In the genomic region with DNA sequence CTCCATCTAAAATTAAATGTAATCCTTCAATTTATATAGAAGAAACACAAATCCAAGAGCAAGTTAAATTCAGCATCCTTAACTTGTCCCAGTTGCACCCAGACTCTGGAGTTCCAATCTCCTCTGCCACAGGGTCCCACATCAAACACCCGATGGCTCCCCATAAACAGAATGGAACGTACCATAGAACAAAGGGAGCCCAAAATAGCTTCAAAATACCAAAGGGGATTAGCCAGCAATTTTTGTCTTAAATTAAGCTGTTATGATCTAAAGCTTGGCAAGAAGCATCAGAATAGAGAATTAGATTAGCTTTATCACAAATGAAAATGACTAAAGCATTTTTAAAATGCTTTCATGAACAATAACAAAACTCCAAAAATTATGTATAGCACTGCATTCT, we compare ENCODE assay signal across 24 cellular contexts.
"Had no signal": no experiment of that assay in that cellular context is flagged by ENCODE, and none has a peak within 500 bp of the region (broad histone marks: within the 10 kb centered on the region; RNA-seq: fewer than 3 reads in every experiment).

No MANE protein-coding gene starts in this region.

- H3K27me3 ChIP-seq: SJSA1 had no signal

- H3K27ac Mint-ChIP-seq: activated CD4-positive, alpha-beta memory T cell treated with anti-CD3 and anti-CD28 coated beads, Interleukin-2, amount 10 ng/mL, durations not matched to agents 7 days and 5 days; activated naive CD4-positive, alpha-beta T cell treated with anti-CD3 and anti-CD28 coated beads for 36 hours; activated naive CD8-positive, alpha-beta T cell; activated T-helper 17 cell treated with anti-CD3 and anti-CD28 coated beads, Interleukin-2, amount 50 U/mL, for 72 hours; T-cell had no signal

- H3K36me3 ChIP-seq: SJSA1 had no signal

- DNase-seq: activated CD4-positive, alpha-beta memory T cell treated with anti-CD3 and anti-CD28 coated beads, Interleukin-2, amount 10 ng/mL, durations not matched to agents 7 days and 5 days; activated CD4-positive, alpha-beta T cell treated with anti-CD3 and anti-CD28 coated beads, Interleukin-2, amount 50 U/mL, for 1 hour; activated CD4-positive, CD25-positive, alpha-beta regulatory T cell; activated gamma-delta T cell; activated naive CD4-positive, alpha-beta T cell treated with anti-CD3 and anti-CD28 coated beads for 36 hours; activated T-cell treated with anti-CD3 and anti-CD28 coated beads for 4 hours; activated T-cell treated with anti-CD3 and anti-CD28 coated beads, Interleukin-2, amount 50 U/mL, for 48 hours; amygdala; Kasumi-1; KBM-7; NCI-H1105 treated with DMSO at 0.1 percent for 48 hours; NCI-H1436 treated with DMSO at 0.1 percent for 48 hours; NCI-H187; NCI-H2081; NCI-H510A treated with DMSO at 0.1 percent for 48 hours; PC-3; SHP77; T-cell; T-helper 2 cell; T1000 had no signal

- H3K27me3 Mint-ChIP-seq: activated CD4-positive, alpha-beta memory T cell treated with anti-CD3 and anti-CD28 coated beads, Interleukin-2, amount 10 ng/mL, durations not matched to agents 7 days and 5 days; activated naive CD8-positive, alpha-beta T cell; activated T-helper 17 cell treated with anti-CD3 and anti-CD28 coated beads, Interleukin-2, amount 50 U/mL, for 72 hours; T-cell had no signal

- H3K9me3 ChIP-seq: SJSA1 had no signal

- H3K9me3 Mint-ChIP-seq: activated CD4-positive, alpha-beta memory T cell treated with anti-CD3 and anti-CD28 coated beads, Interleukin-2, amount 10 ng/mL, durations not matched to agents 7 days and 5 days; activated naive CD4-positive, alpha-beta T cell treated with anti-CD3 and anti-CD28 coated beads for 36 hours; activated T-helper 17 cell treated with anti-CD3 and anti-CD28 coated beads, Interleukin-2, amount 50 U/mL, for 72 hours; T-cell had no signal

- H3K4me3 ChIP-seq: SJSA1 had no signal

- ATAC-seq: activated T-helper 17 cell treated with anti-CD3 and anti-CD28 coated beads, Interleukin-2, amount 50 U/mL, for 72 hours; PC-3; T-cell had no signal

- H3K27ac ChIP-seq: VCaP had no signal

- H3K4me3 Mint-ChIP-seq: activated CD4-positive, alpha-beta memory T cell treated with anti-CD3 and anti-CD28 coated beads, Interleukin-2, amount 10 ng/mL, durations not matched to agents 7 days and 5 days; activated naive CD4-positive, alpha-beta T cell treated with anti-CD3 and anti-CD28 coated beads for 36 hours; activated naive CD8-positive, alpha-beta T cell; activated T-helper 17 cell treated with anti-CD3 and anti-CD28 coated beads, Interleukin-2, amount 50 U/mL, for 72 hours; T-cell had no signal

- H3K4me1 Mint-ChIP-seq: activated CD4-positive, alpha-beta memory T cell treated with anti-CD3 and anti-CD28 coated beads, Interleukin-2, amount 10 ng/mL, durations not matched to agents 7 days and 5 days; activated T-helper 17 cell treated with anti-CD3 and anti-CD28 coated beads, Interleukin-2, amount 50 U/mL, for 72 hours; T-cell had no signal
